ENCODE assay signal across 18 cellular contexts in the genomic region with DNA sequence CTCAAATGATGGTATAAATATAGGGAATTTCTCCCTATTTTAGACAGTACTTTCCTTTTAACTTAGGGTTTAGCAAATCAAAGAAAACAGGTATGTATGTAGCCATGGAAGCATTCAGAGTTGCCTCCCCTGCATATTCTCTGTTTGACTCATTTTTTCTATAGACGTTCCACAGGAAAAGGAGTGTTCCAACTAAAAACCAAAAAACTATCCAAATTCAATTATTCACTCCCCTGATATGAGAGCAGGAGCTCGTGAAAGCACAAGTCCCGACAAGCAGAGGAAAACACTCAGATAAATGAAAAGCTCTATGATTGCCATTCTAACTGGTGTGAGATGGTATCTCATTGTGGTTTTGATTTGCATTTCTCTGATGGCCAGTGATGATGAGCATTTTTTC.
A peak's percentile ranks its signal among the peaks of the same experiment; 100 is the strongest.
DNase-seq lines count a peak whose midpoint lies in the region; ATAC-seq and TF ChIP-seq lines count a peak whose summit lies in the region.
"Had no signal": no experiment of that assay in that cellular context is flagged by ENCODE, and none has a peak within 500 bp of the region (broad histone marks: within the 10 kb centered on the region; RNA-seq: fewer than 3 reads in every experiment).

No MANE protein-coding gene starts in this region.

- TF ChIP-seq POLR2A in gastrocnemius medialis (IDR thresholded peaks at IDR 0.05): no peak

- H3K9me2 ChIP-seq in GM23248 (ENCODE audit: insufficient read depth): no peaks in the 10 kb centered on the region

- H3K27me3 ChIP-seq in GM23248 (replicated peaks; ENCODE audit: insufficient read depth) (no peaks in the 10 kb centered on the region), mammary epithelial cell (ENCODE audit: insufficient read depth, low read length) (no peaks in the 10 kb centered on the region), gastrocnemius medialis (no peaks in the 10 kb centered on the region)
- H3K27me3 ChIP-seq: BE2C, Peyer's patch had no signal

- TF ChIP-seq CTCF in mammary epithelial cell (conservative IDR thresholded peaks at IDR 0.05 in 1 of 2, IDR thresholded peaks at IDR 0.05 in 1 of 2; ENCODE audit: extremely low read depth in 1 of 2, insufficient read depth in 1 of 2, low read depth in 1 of 2, low read length in 2 of 2) (no peak), omental fat pad (IDR thresholded peaks at IDR 0.05) (no peak), gastrocnemius medialis (IDR thresholded peaks at IDR 0.05 in 4 of 5, conservative IDR thresholded peaks at IDR 0.05 in 1 of 5) (no peak)

- H3K27ac ChIP-seq in GM23248: no peak overlapping the region
- H3K27ac ChIP-seq in mammary epithelial cell (ENCODE audit: insufficient read depth, low read depth, low read length): peak overlapping the region; percentile 99
- no peak overlapping the region for H3K27ac ChIP-seq in gastrocnemius medialis
- H3K27ac ChIP-seq: Peyer's patch had no signal

- H3K79me2 ChIP-seq in GM23248 (ENCODE audit: insufficient read depth): no peaks in the 10 kb centered on the region
- peaks cover 63% of the 10 kb centered on the region for H3K79me2 ChIP-seq in mammary epithelial cell (ENCODE audit: insufficient read depth, low read length)

- CTCF ChIA-PET in mammary epithelial cell (lab: Charles Lee; ENCODE audit: low non-redundant PET): no interaction called here

- no peak overlapping the region for H3K4me3 ChIP-seq in GM23248
- peak overlapping the region in 1 of 3 experiments; percentile 17 for H3K4me3 ChIP-seq in mammary epithelial cell (replicated peaks in 1 of 3; ENCODE audit: insufficient read depth in 1 of 3, low read depth in 2 of 3, low read length in 3 of 3)
- no peak overlapping the region for H3K4me3 ChIP-seq in gastrocnemius medialis
- H3K4me3 ChIP-seq: HAP-1, Peyer's patch had no signal

- H2AFZ ChIP-seq in GM23248: 0 out of 2 replicates have a peak overlapping the region, but pooled peaks have one; percentile 6
- no peak overlapping the region for H2AFZ ChIP-seq in mammary epithelial cell (ENCODE audit: low read depth, low read length)

- H3K4me1 ChIP-seq in GM23248 (ENCODE audit: insufficient read depth) (peaks cover 8% of the 10 kb centered on the region; the same call in 1 of the 2 replicates), mammary epithelial cell (ENCODE audit: insufficient read depth, low read length) (peaks cover 20% of the 10 kb centered on the region), gastrocnemius medialis (no peaks in the 10 kb centered on the region)
- H3K4me1 ChIP-seq: BE2C, HAP-1, Peyer's patch had no signal

- 44 to 54% methylated on average over 3 of the region's 3 CpGs for WGBS in GM23248 (ENCODE audit: low coverage in 1 of 2, low lambda C conversion rate in 2 of 2, missing lambda C conversion rate in 2 of 2), 2 experiments
- WGBS in mammary epithelial cell (ENCODE audit: low coverage, missing lambda C conversion rate): 0% methylated on average over 3 of the region's 3 CpGs

- dilution Hi-C loops in mammary epithelial cell (cut with HindIII; ENCODE audit: low sequenced_read_pairs): no loop called here

- BruUV-seq in mammary epithelial cell (replicated peaks; lab: Mats Ljungman, UMichigan): no TSS peak

- intact Hi-C loops in mammary epithelial cell (cut with micrococcal nuclease) (loop anchor here (1.0 to 2.0 kb wide), 3 partner anchors 27 to 143 kb away; no protein-coding TSS in a partner anchor), gastrocnemius medialis (cut with DNase I; ENCODE audit: low total_unique reads) (loop anchor here (10.0 kb wide), 1 partner anchor 59 kb away; no protein-coding TSS in a partner anchor)

- H3K4me2 ChIP-seq in GM23248 (ENCODE audit: unreplicated experiment) (peak overlapping the region; percentile 2), mammary epithelial cell (ENCODE audit: insufficient read depth, low read depth, low read length) (peak overlapping the region; percentile 68)

- H3K9me3 ChIP-seq in GM23248 (ENCODE audit: low read depth) (no peaks in the 10 kb centered on the region), mammary epithelial cell (replicated peaks; ENCODE audit: insufficient read depth, low read length) (peaks cover 18% of the 10 kb centered on the region), gastrocnemius medialis (no peaks in the 10 kb centered on the region)
- H3K9me3 ChIP-seq: BE2C, HAP-1, Peyer's patch had no signal

- DNase-seq in GM23248 (peak; percentile 24), RPMI7951 (ENCODE audit: low read depth) (peak; percentile 40), mammary epithelial cell (peak; percentile 94), omental fat pad (ENCODE audit: low spot score) (no peak), DMS 273 treated with DMSO at 0.1 percent for 48 hours (lab: John Stamatoyannopoulos, UW) (no peak), gastrocnemius medialis (no peak)
- DNase-seq: ACHN; BE2C; CD8-positive, alpha-beta T cell; DND-41; NCI-H1092; NCI-H1694 treated with DMSO at 0.1 percent for 48 hours; NCI-H774; Peyer's patch; SIG-M5 had no signal

- H3K36me3 ChIP-seq in GM23248 (ENCODE audit: low read depth) (no peaks in the 10 kb centered on the region), mammary epithelial cell (ENCODE audit: insufficient read depth, low read length) (no peaks in the 10 kb centered on the region), gastrocnemius medialis (no peaks in the 10 kb centered on the region)
- H3K36me3 ChIP-seq: BE2C, HAP-1, Peyer's patch had no signal

- no peaks in the 10 kb centered on the region; the same call in 1 of the 2 replicates for H3F3A ChIP-seq in GM23248 (ENCODE audit: insufficient read depth)

- in situ Hi-C loops in GM23248 (cut with MboI): no loop called here
- in situ Hi-C loops in mammary epithelial cell (cut with MboI; ENCODE audit: low sequenced_read_pairs in 2 of 2): no loop called here
- in situ Hi-C loops in gastrocnemius medialis (cut with MboI; ENCODE audit: low sequenced_read_pairs in 4 of 4): no loop called here

- ATAC-seq in omental fat pad (ENCODE audit: low FRiP score): peak; percentile 77
- ATAC-seq in gastrocnemius medialis: no peak
- ATAC-seq in HG02973 (IDR thresholded peaks at IDR 0.05; ENCODE audit: unreplicated experiment): no peak
- ATAC-seq in GM21619 (IDR thresholded peaks at IDR 0.05; ENCODE audit: unreplicated experiment): no peak
- ATAC-seq: CD8-positive, alpha-beta T cell had no signal

- H3K9ac ChIP-seq in GM23248 (no peak overlapping the region), mammary epithelial cell (ENCODE audit: insufficient read depth, low read length) (peak overlapping the region; percentile 52)

- H4K20me1 ChIP-seq in GM23248 (ENCODE audit: insufficient read depth): no peaks in the 10 kb centered on the region
- no peaks in the 10 kb centered on the region for H4K20me1 ChIP-seq in mammary epithelial cell (ENCODE audit: insufficient read depth, low read length)

Comparison
In these comparisons a context has a peak if more than half of its experiments do, and no peak if none do; other contexts are left out.
1. DNase-seq: peak in GM23248 (single experiment), RPMI7951 (single experiment) and mammary epithelial cell (single experiment); none in omental fat pad (single experiment), DMS 273 treated with DMSO at 0.1 percent for 48 hours (single experiment) and gastrocnemius medialis (0 of 2).